13 cellular contexts compared by ENCODE assay signal in the genomic region with DNA sequence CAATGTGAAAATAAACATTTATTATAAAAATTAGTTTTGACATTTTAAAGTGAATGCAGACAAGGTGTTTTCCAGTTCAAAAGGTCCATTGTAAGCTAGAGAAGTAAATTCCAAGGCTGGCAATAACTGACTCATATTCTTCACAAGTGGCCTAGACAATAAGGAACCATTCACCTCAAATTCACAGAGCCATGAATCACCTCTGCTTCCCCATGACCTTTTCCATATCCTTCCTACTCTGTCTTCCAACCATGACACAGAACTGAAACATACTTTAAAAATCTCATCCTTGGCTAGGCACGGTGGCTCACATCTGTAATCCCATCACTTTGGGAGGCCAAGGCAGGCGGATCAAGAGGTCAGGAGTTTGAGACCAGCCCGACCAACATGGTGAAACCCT. TPM values are rescaled to one million over a fixed set of nuclear protein-coding genes. Genes with fewer than 3 reads are reported as not detected.
DNase-seq lines count a peak whose midpoint lies in the region; ATAC-seq, FAIRE-seq and TF ChIP-seq lines count a peak whose summit lies in the region.
"Had no signal": no experiment of that assay in that cellular context is flagged by ENCODE, and none has a peak within 500 bp of the region (broad histone marks: within the 10 kb centered on the region; RNA-seq: fewer than 3 reads in every experiment).

No MANE protein-coding gene starts in this region.

- peak overlapping the region; percentile 59 for H3K27ac Mint-ChIP-seq in activated T-helper 17 cell treated with anti-CD3 and anti-CD28 coated beads, Interleukin-2, amount 50 U/mL, for 72 hours
- peak overlapping the region in 4 of 6 donors; percentile 43 to 58 (median 50) for H3K27ac Mint-ChIP-seq in immature natural killer cell

- intact Hi-C loops in left cardiac atrium (cut with DNase I): loop anchor here (5.0 to 10.0 kb wide), 2 partner anchors 49 to 101 kb away; a partner anchor contains a TSS
- intact Hi-C loops in testis (cut with DNase I; ENCODE audit: low total_unique reads): loop anchor here (10.0 kb wide), 1 partner anchor 99 kb away; a partner anchor contains a TSS

- no peaks in the 10 kb centered on the region for H3K9me3 Mint-ChIP-seq in activated T-helper 17 cell treated with anti-CD3 and anti-CD28 coated beads, Interleukin-2, amount 50 U/mL, for 72 hours
- H3K9me3 Mint-ChIP-seq in immature natural killer cell: no peaks in the 10 kb centered on the region

- H3K4me3 ChIP-seq in cardiac muscle cell (no peak overlapping the region), testis (no peak overlapping the region)

- H3K27ac ChIP-seq in cardiac muscle cell (peak overlapping the region; percentile 0), testis (no peak overlapping the region)

- DNase-seq in cardiac muscle cell (ENCODE audit: low read depth in 1 of 2, low spot score in 1 of 2) (no peak), left cardiac atrium (no peak), immature natural killer cell (no peak), urothelium cell line (ENCODE audit: low spot score) (peak; percentile 79), COLO668 (lab: John Stamatoyannopoulos, UW; ENCODE audit: unreplicated experiment) (no peak), anterior cingulate cortex (lab: John Stamatoyannopoulos, UW) (no peak), testis (no peak)
- DNase-seq: DMS79 treated with DMSO at 0.1 percent for 48 hours, hypothalamus, NCI-H526, retina had no signal

- no peak for TF ChIP-seq POLR2A in testis (IDR thresholded peaks at IDR 0.05)

- H3K36me3 Mint-ChIP-seq in activated T-helper 17 cell treated with anti-CD3 and anti-CD28 coated beads, Interleukin-2, amount 50 U/mL, for 72 hours (ENCODE audit: low read depth): peaks cover 38% of the 10 kb centered on the region
- peaks cover 11 to 32% (median 17%) of the 10 kb centered on the region in 3 donors for H3K36me3 Mint-ChIP-seq in immature natural killer cell

- peak; percentile 20 for FAIRE-seq in urothelium cell line (lab: Jason Lieb, UNC)

- TF ChIP-seq CTCF in cardiac muscle cell (IDR thresholded peaks at IDR 0.05; ENCODE audit: low read depth, low read length) (no peak), testis (IDR thresholded peaks at IDR 0.05) (no peak)

- peaks cover 26% of the 10 kb centered on the region for H3K4me1 Mint-ChIP-seq in activated T-helper 17 cell treated with anti-CD3 and anti-CD28 coated beads, Interleukin-2, amount 50 U/mL, for 72 hours
- no peaks in the 10 kb centered on the region for H3K4me1 Mint-ChIP-seq in immature natural killer cell

- no peaks in the 10 kb centered on the region for H3K27me3 ChIP-seq in cardiac muscle cell
- H3K27me3 ChIP-seq in testis: no peaks in the 10 kb centered on the region

- H3K9me3 ChIP-seq in cardiac muscle cell (ENCODE audit: low read depth) (no peaks in the 10 kb centered on the region), testis (no peaks in the 10 kb centered on the region)

- H3K27me3 Mint-ChIP-seq in activated T-helper 17 cell treated with anti-CD3 and anti-CD28 coated beads, Interleukin-2, amount 50 U/mL, for 72 hours: no peaks in the 10 kb centered on the region
- H3K27me3 Mint-ChIP-seq in immature natural killer cell (ENCODE audit: low read depth in 3 of 3): no peaks in the 10 kb centered on the region

- 86 to 93% methylated on average over 3 of the region's 3 CpGs for WGBS in testis, 2 donors

- H3K4me1 ChIP-seq in cardiac muscle cell (ENCODE audit: low read depth): peaks cover 20% of the 10 kb centered on the region
- no peaks in the 10 kb centered on the region for H3K4me1 ChIP-seq in testis

- ATAC-seq in left cardiac atrium: no peak
- ATAC-seq in activated T-helper 17 cell treated with anti-CD3 and anti-CD28 coated beads, Interleukin-2, amount 50 U/mL, for 72 hours (replicated peaks): peak; percentile 49

- H3K36me3 ChIP-seq in cardiac muscle cell: peaks cover 35% of the 10 kb centered on the region
- no peaks in the 10 kb centered on the region for H3K36me3 ChIP-seq in testis (ENCODE audit: low read depth, missing control alignments)

- peak overlapping the region; percentile 30 for H3K4me3 Mint-ChIP-seq in activated T-helper 17 cell treated with anti-CD3 and anti-CD28 coated beads, Interleukin-2, amount 50 U/mL, for 72 hours
- H3K4me3 Mint-ChIP-seq in immature natural killer cell: no peak overlapping the region

RNA-seq across cellular contexts. Expression of a gene that starts 24.8 kb away (rescaled TPM):
- total RNA-seq in cardiac muscle cell (68.1 and 93.7 TPM in 2 replicates), left cardiac atrium (10 to 100 TPM; 16.4 to 18.0 TPM), testis (10 to 100 TPM; 34.5 to 38.3 TPM)
- polyA plus RNA-seq in cardiac muscle cell (90.1 and 139 TPM in 2 replicates), immature natural killer cell (10 to 100 TPM; 11.5 to 53.2 (median 27.7) TPM), testis (ENCODE audit: insufficient read depth, low read depth, low replicate concordance) (54.0 TPM)
- 100 to 1,000 TPM in 1 of 2 donors, 10 to 100 TPM in 1; 13.0 to 110 TPM for total RNA-seq in activated T-helper 17 cell treated with anti-CD3 and anti-CD28 coated beads, Interleukin-2, amount 50 U/mL, for 72 hours

RNA-seq across cellular contexts. Expression of a gene that starts 41.6 kb away (rescaled TPM):
- total RNA-seq in cardiac muscle cell: not detected in 2 replicates
- not detected in 2 replicates for polyA plus RNA-seq in cardiac muscle cell
- under 1 TPM; 0.21 to 0.97 TPM for total RNA-seq in left cardiac atrium
- total RNA-seq in activated T-helper 17 cell treated with anti-CD3 and anti-CD28 coated beads, Interleukin-2, amount 50 U/mL, for 72 hours: not detected
- polyA plus RNA-seq in immature natural killer cell: not detected
- 1 to 10 TPM in 1 of 2 donors, not detected in 1; 6.4 TPM for total RNA-seq in testis
- 1.5 TPM for polyA plus RNA-seq in testis (ENCODE audit: insufficient read depth, low read depth, low replicate concordance)
- polyA plus RNA-seq: AG04450 had no signal

RNA-seq across cellular contexts. Expression of a gene that starts 42.6 kb away (rescaled TPM):
- total RNA-seq in cardiac muscle cell (262 and 347 TPM in 2 replicates), left cardiac atrium (10 to 100 TPM; 21.6 to 23.5 TPM), testis (100 to 1,000 TPM; 100 to 103 TPM)
- polyA plus RNA-seq in cardiac muscle cell (393 and 448 TPM in 2 replicates), immature natural killer cell (100 to 1,000 TPM; 229 to 385 (median 349) TPM), testis (ENCODE audit: insufficient read depth, low read depth, low replicate concordance) (52.2 TPM)
- 100 to 1,000 TPM in 1 of 2 donors, 10 to 100 TPM in 1; 38.7 to 119 TPM for total RNA-seq in activated T-helper 17 cell treated with anti-CD3 and anti-CD28 coated beads, Interleukin-2, amount 50 U/mL, for 72 hours

RNA-seq across cellular contexts. Expression of a gene that starts 49.6 kb away (rescaled TPM):
- total RNA-seq in cardiac muscle cell: 110 and 127 TPM in 2 replicates
- 33.7 and 45.5 TPM in 2 replicates for polyA plus RNA-seq in cardiac muscle cell
- total RNA-seq in left cardiac atrium: 10 to 100 TPM; 33.7 to 34.4 TPM
- total RNA-seq in activated T-helper 17 cell treated with anti-CD3 and anti-CD28 coated beads, Interleukin-2, amount 50 U/mL, for 72 hours: 10 to 100 TPM; 51.6 to 66.9 TPM
- polyA plus RNA-seq in immature natural killer cell: 10 to 100 TPM in 1 of 3 donors, 1 to 10 TPM in 1, not detected in 1; 7.9 to 12.2 TPM
- 10 to 100 TPM; 50.8 to 61.9 TPM for total RNA-seq in testis
- 38.8 TPM for polyA plus RNA-seq in testis (ENCODE audit: insufficient read depth, low read depth, low replicate concordance)
